Comparison of ENCODE assay signal across 27 cellular contexts in genomic region chr10:35561670-35562069, GRCh38. TPM values are rescaled to one million over a fixed set of nuclear protein-coding genes. Genes with fewer than 3 reads are reported as not detected.
A peak's percentile ranks its signal among the peaks of the same experiment; 100 is the strongest.
DNase-seq lines count a peak whose midpoint lies in the region; ATAC-seq lines count a peak whose summit lies in the region.
"Had no signal": no experiment of that assay in that cellular context is flagged by ENCODE, and none has a peak within 500 bp of the region (broad histone marks: within the 10 kb centered on the region; RNA-seq: fewer than 3 reads in every experiment).

No MANE protein-coding gene starts in this region.

- peak overlapping the region; percentile 41 for H3K27ac Mint-ChIP-seq in activated CD4-positive, alpha-beta T cell treated with anti-CD3 and anti-CD28 coated beads, Interleukin-2, amount 10 ng/mL, durations not matched to agents 7 days and 5 days
- H3K27ac Mint-ChIP-seq in activated naive CD8-positive, alpha-beta T cell treated with anti-CD3 and anti-CD28 coated beads, Interleukin-2, amount 50 U/mL, for 24 hours, result no peak overlapping the region
- H3K27ac Mint-ChIP-seq: IgD-negative memory B cell; mesothelial cell of epicardium; stimulated activated naive B cell treated with anti-CD40 and anti-IgM and Interleukin-4, amounts not matched to agents 10 μg/mL and 1 μg/mL and 100 μg/mL, for 72 hours; T-helper 2 cell treated with Interferon-gamma antibody and Interleukin-4, amounts not matched to agents 5 μg/mL and 100 μg/mL, for 36 hours had no signal

- no peak for ATAC-seq in activated naive CD8-positive, alpha-beta T cell treated with anti-CD3 and anti-CD28 coated beads, Interleukin-2, amount 50 U/mL, for 24 hours
- no peak for ATAC-seq in left colon
- ATAC-seq: PC-3; stimulated activated naive B cell treated with anti-CD40 and anti-IgM and Interleukin-4, amounts not matched to agents 10 μg/mL and 1 μg/mL and 100 μg/mL, for 72 hours had no signal

- POLR2A ChIA-PET in activated CD4-positive, alpha-beta T cell treated with anti-CD3 and anti-CD28 coated beads, Interleukin-2, amount 10 ng/mL, durations not matched to agents 7 days and 5 days (lab: Charles Lee), result no interaction called here

- CTCF ChIA-PET in activated CD4-positive, alpha-beta T cell treated with anti-CD3 and anti-CD28 coated beads, Interleukin-2, amount 10 ng/mL, durations not matched to agents 7 days and 5 days (lab: Charles Lee), result interaction anchor here (0.6 to 1.2 kb wide), 2 partner anchors 8 to 321 kb away, joined by 3 read pairs; no protein-coding TSS in a partner anchor

- H3K27ac ChIP-seq in temporal lobe (ENCODE audit: low read depth, low read length), result peak overlapping the region; percentile 79
- H3K27ac ChIP-seq: GM23248, HL-60, sigmoid colon, SJSA1 had no signal

- H3K9me3 Mint-ChIP-seq in activated CD4-positive, alpha-beta T cell treated with anti-CD3 and anti-CD28 coated beads, Interleukin-2, amount 10 ng/mL, durations not matched to agents 7 days and 5 days, result no peaks in the 10 kb centered on the region
- H3K9me3 Mint-ChIP-seq in activated naive CD8-positive, alpha-beta T cell treated with anti-CD3 and anti-CD28 coated beads, Interleukin-2, amount 50 U/mL, for 24 hours, result no peaks in the 10 kb centered on the region
- H3K9me3 Mint-ChIP-seq: IgD-negative memory B cell; mesothelial cell of epicardium; T-helper 2 cell treated with Interferon-gamma antibody and Interleukin-4, amounts not matched to agents 5 μg/mL and 100 μg/mL, for 36 hours had no signal

- no peaks in the 10 kb centered on the region for H3K27me3 Mint-ChIP-seq in activated CD4-positive, alpha-beta T cell treated with anti-CD3 and anti-CD28 coated beads, Interleukin-2, amount 10 ng/mL, durations not matched to agents 7 days and 5 days
- H3K27me3 Mint-ChIP-seq in activated naive CD8-positive, alpha-beta T cell treated with anti-CD3 and anti-CD28 coated beads, Interleukin-2, amount 50 U/mL, for 24 hours, result no peaks in the 10 kb centered on the region
- H3K27me3 Mint-ChIP-seq: IgD-negative memory B cell; stimulated activated naive B cell treated with anti-CD40 and anti-IgM and Interleukin-4, amounts not matched to agents 10 μg/mL and 1 μg/mL and 100 μg/mL, for 72 hours had no signal

- DNase-seq in activated CD4-positive, alpha-beta T cell treated with anti-CD3 and anti-CD28 coated beads, Interleukin-2, amount 10 ng/mL, durations not matched to agents 7 days and 5 days, result no peak
- no peak for DNase-seq in activated CD4-positive, alpha-beta T cell treated with anti-CD3 and anti-CD28 coated beads, Interleukin-2, amount 50 U/mL, for 48 hours
- peak in 41 of 42 donors; percentile 24 to 90 (median 72) for DNase-seq in head of caudate nucleus
- DNase-seq in midbrain (lab: John Stamatoyannopoulos, UW), result peak; percentile 48
- DNase-seq in activated naive CD8-positive, alpha-beta T cell treated with anti-CD3 and anti-CD28 coated beads, Interleukin-2, amount 50 U/mL, for 24 hours, result no peak
- DNase-seq in NCI-H1930 (lab: John Stamatoyannopoulos, UW), result no peak
- DNase-seq in left colon, result no peak
- DNase-seq: 8988T; activated CD8-positive, alpha-beta memory T cell treated with anti-CD3 and anti-CD28 coated beads, Interleukin-2, amount 50 U/mL, for 48 hours; activated naive CD4-positive, alpha-beta T cell treated with Interleukin-2 at 50 U/mL for 16 hours; cortex of kidney; GM23248; kidney glomerular epithelial cell; NCI-H1436 treated with DMSO at 0.1 percent for 48 hours; NCI-H748 treated with DMSO at 0.1 percent for 48 hours; PC-3; sigmoid colon; stimulated activated naive B cell treated with anti-CD40 and anti-IgM and Interleukin-4, amounts not matched to agents 10 μg/mL and 1 μg/mL and 100 μg/mL, for 72 hours; trophoblast cell had no signal

- H3K4me3 Mint-ChIP-seq in activated CD4-positive, alpha-beta T cell treated with anti-CD3 and anti-CD28 coated beads, Interleukin-2, amount 10 ng/mL, durations not matched to agents 7 days and 5 days, result no peak overlapping the region
- no peak overlapping the region for H3K4me3 Mint-ChIP-seq in activated naive CD8-positive, alpha-beta T cell treated with anti-CD3 and anti-CD28 coated beads, Interleukin-2, amount 50 U/mL, for 24 hours
- H3K4me3 Mint-ChIP-seq: IgD-negative memory B cell; mesothelial cell of epicardium; stimulated activated naive B cell treated with anti-CD40 and anti-IgM and Interleukin-4, amounts not matched to agents 10 μg/mL and 1 μg/mL and 100 μg/mL, for 72 hours; T-helper 2 cell treated with Interferon-gamma antibody and Interleukin-4, amounts not matched to agents 5 μg/mL and 100 μg/mL, for 36 hours had no signal

- intact Hi-C loops in head of caudate nucleus (cut with DNase I), result loop anchor here (10.0 kb wide), 1 partner anchor 227 kb away; the partner anchor contains the start of gene CCNY
- intact Hi-C loops in left colon (cut with DNase I, micrococcal nuclease), result loop anchor here in 1 of 2 donors (10.0 kb wide), 1 partner anchor 227 kb away; the partner anchor contains the start of gene CCNY

- H3K4me1 Mint-ChIP-seq in activated CD4-positive, alpha-beta T cell treated with anti-CD3 and anti-CD28 coated beads, Interleukin-2, amount 10 ng/mL, durations not matched to agents 7 days and 5 days, result peaks cover 11% of the 10 kb centered on the region
- H3K4me1 Mint-ChIP-seq in activated naive CD8-positive, alpha-beta T cell treated with anti-CD3 and anti-CD28 coated beads, Interleukin-2, amount 50 U/mL, for 24 hours, result peaks cover 5% of the 10 kb centered on the region
- H3K4me1 Mint-ChIP-seq: mesothelial cell of epicardium had no signal

- H3K36me3 Mint-ChIP-seq in activated CD4-positive, alpha-beta T cell treated with anti-CD3 and anti-CD28 coated beads, Interleukin-2, amount 10 ng/mL, durations not matched to agents 7 days and 5 days (ENCODE audit: low read depth), result peaks cover 13% of the 10 kb centered on the region
- peaks cover 19% of the 10 kb centered on the region for H3K36me3 Mint-ChIP-seq in activated naive CD8-positive, alpha-beta T cell treated with anti-CD3 and anti-CD28 coated beads, Interleukin-2, amount 50 U/mL, for 24 hours (ENCODE audit: low read depth)

RNA-seq across cellular contexts. Expression of gene GJD4, which starts 43.5 kb away (rescaled TPM):
- not detected for total RNA-seq in activated CD4-positive, alpha-beta T cell treated with anti-CD3 and anti-CD28 coated beads, Interleukin-2, amount 10 ng/mL, durations not matched to agents 7 days and 5 days
- total RNA-seq in temporal lobe, result not detected
- not detected for total RNA-seq in left colon
- total RNA-seq: endothelial cell of umbilical vein, GM23248, MCF 10A, mesothelial cell of epicardium, sigmoid colon had no signal

Comparison
In these comparisons a context has a peak if more than half of its experiments do, and no peak if none do; other contexts are left out.
1. DNase-seq: peak in head of caudate nucleus (41 of 42) and midbrain (single experiment); none in activated CD4-positive, alpha-beta T cell treated with anti-CD3 and anti-CD28 coated beads, Interleukin-2, amount 10 ng/mL, durations not matched to agents 7 days and 5 days (single experiment), activated CD4-positive, alpha-beta T cell treated with anti-CD3 and anti-CD28 coated beads, Interleukin-2, amount 50 U/mL, for 48 hours (0 of 2), activated naive CD8-positive, alpha-beta T cell treated with anti-CD3 and anti-CD28 coated beads, Interleukin-2, amount 50 U/mL, for 24 hours (single experiment), NCI-H1930 (0 of 2) and left colon (0 of 2).